ENCODE assay signal across 9 cellular contexts in genomic region chr2:216694201-216694825, GRCh38. TPM values are rescaled to one million over a fixed set of nuclear protein-coding genes. Genes with fewer than 3 reads are reported as not detected.
DNase-seq lines count a peak whose midpoint lies in the region; ATAC-seq and TF ChIP-seq lines count a peak whose summit lies in the region.
"Had no signal": no experiment of that assay in that cellular context is flagged by ENCODE, and none has a peak within 500 bp of the region (broad histone marks: within the 10 kb centered on the region; RNA-seq: fewer than 3 reads in every experiment).

No MANE protein-coding gene starts in this region.

- no peaks in the 10 kb centered on the region for H3K9me3 Mint-ChIP-seq in natural killer cell

- no peaks in the 10 kb centered on the region for H3K36me3 Mint-ChIP-seq in natural killer cell

- WGBS in urinary bladder = under 1% methylated on average over 56 of the region's 56 CpGs

- peaks cover 32 to 71% of the 10 kb centered on the region in 2 donors for H3K27me3 Mint-ChIP-seq in natural killer cell (ENCODE audit: low read depth in 2 of 2)

- TF ChIP-seq CTCF in natural killer cell (IDR thresholded peaks at IDR 0.05) = no peak

- peaks cover 17 to 36% of the 10 kb centered on the region in 2 donors for H3K4me1 Mint-ChIP-seq in natural killer cell

- no peaks in the 10 kb centered on the region for H3K4me1 ChIP-seq in urinary bladder (ENCODE audit: insufficient read depth)

- peak overlapping the region; percentile 85 for H3K27ac ChIP-seq in urinary bladder (ENCODE audit: low read depth)
- H3K27ac ChIP-seq: neutrophil had no signal

- intact Hi-C loops in natural killer cell (cut with micrococcal nuclease) = no loop called here

- H3K36me3 ChIP-seq in urinary bladder (ENCODE audit: insufficient read depth) = no peaks in the 10 kb centered on the region
- H3K36me3 ChIP-seq: neutrophil had no signal

- H3K4me3 Mint-ChIP-seq in natural killer cell = peak overlapping the region; percentile 40

- H3K27ac Mint-ChIP-seq in natural killer cell = no peak overlapping the region

- peak in 1 of 3 donors; percentile 18 for ATAC-seq in natural killer cell
- no peak for ATAC-seq in HG02840 (IDR thresholded peaks at IDR 0.05; ENCODE audit: low FRiP score, unreplicated experiment)
- ATAC-seq in GM19351 (IDR thresholded peaks at IDR 0.05; ENCODE audit: unreplicated experiment) = no peak

- peak; percentile 77 for DNase-seq in COR-L47 (lab: John Stamatoyannopoulos, UW)
- peak; percentile 26 for DNase-seq in NCI-H128 (lab: John Stamatoyannopoulos, UW; ENCODE audit: unreplicated experiment)
- peak; percentile 76 for DNase-seq in activated CD8-positive, alpha-beta memory T cell treated with anti-CD3 and anti-CD28 coated beads, Interleukin-2, amount 50 U/mL, for 48 hours
- peak; percentile 21 for DNase-seq in fibroblast of gingiva (ENCODE audit: low read depth)
- no peak for DNase-seq in natural killer cell

- peak overlapping the region; percentile 77 for H3K4me3 ChIP-seq in urinary bladder (ENCODE audit: low read depth, low read length)

RNA-seq across cellular contexts. Expression of gene IGFBP5, which starts 1.0 kb away (rescaled TPM):
- not detected for total RNA-seq in natural killer cell
- 159 TPM for total RNA-seq in urinary bladder
- polyA plus RNA-seq in urinary bladder = 516 TPM

Comparison
In these comparisons a context has a peak if more than half of its experiments do, and no peak if none do; other contexts are left out.
1. RNA of gene IGFBP5, which starts 1.0 kb away (total RNA-seq): 159 TPM in urinary bladder (single experiment); not detected in natural killer cell; every median in the first group is over 100 times any median in the second.